ENCODE assay signal across 16 cellular contexts in genomic region chr2:1647417-1648240, GRCh38.
"Had no signal": no experiment of that assay in that cellular context is flagged by ENCODE, and none has a peak within 500 bp of the region (broad histone marks: within the 10 kb centered on the region; RNA-seq: fewer than 3 reads in every experiment).

No MANE protein-coding gene starts in this region.

- DNase-seq: activated CD4-positive, alpha-beta T cell treated with anti-CD3 and anti-CD28 coated beads, Interleukin-2, amount 50 U/mL, for 48 hours; activated CD4-positive, CD25-positive, alpha-beta regulatory T cell treated with anti-CD3 and anti-CD28 coated beads, Interleukin-2, amount 50 U/mL, for 72 hours; activated naive CD8-positive, alpha-beta T cell treated with anti-CD3 and anti-CD28 coated beads, Interleukin-2, amount 10 ng/mL, durations not matched to agents 7 days and 5 days; anterior cingulate cortex; dorsolateral prefrontal cortex; esophagus squamous epithelium; foreskin fibroblast; islet precursor cell; nephron progenitor cell; tibial artery had no signal

- H3K4me1 Mint-ChIP-seq: activated naive CD8-positive, alpha-beta T cell treated with anti-CD3 and anti-CD28 coated beads, Interleukin-2, amount 10 ng/mL, durations not matched to agents 7 days and 5 days; memory B cell had no signal

- H3K27ac Mint-ChIP-seq: activated naive CD8-positive, alpha-beta T cell treated with anti-CD3 and anti-CD28 coated beads, Interleukin-2, amount 10 ng/mL, durations not matched to agents 7 days and 5 days; memory B cell; nephron progenitor cell; T-helper 2 cell treated with Interferon-gamma antibody and Interleukin-4, amounts not matched to agents 5 μg/mL and 100 μg/mL, for 36 hours had no signal

- H3K36me3 ChIP-seq: pancreas had no signal

- H3K36me3 Mint-ChIP-seq: activated naive CD8-positive, alpha-beta T cell treated with anti-CD3 and anti-CD28 coated beads, Interleukin-2, amount 10 ng/mL, durations not matched to agents 7 days and 5 days; memory B cell had no signal

- H3K4me3 ChIP-seq: breast epithelium, dorsolateral prefrontal cortex, esophagus squamous epithelium, pancreas, skin epidermis, tibial artery had no signal

- H3K9me3 Mint-ChIP-seq: activated naive CD8-positive, alpha-beta T cell treated with anti-CD3 and anti-CD28 coated beads, Interleukin-2, amount 10 ng/mL, durations not matched to agents 7 days and 5 days; nephron progenitor cell; T-helper 2 cell treated with Interferon-gamma antibody and Interleukin-4, amounts not matched to agents 5 μg/mL and 100 μg/mL, for 36 hours had no signal

- H3K27ac ChIP-seq: breast epithelium, dorsolateral prefrontal cortex, esophagus squamous epithelium, pancreas, skin epidermis, tibial artery had no signal

- H3K9me3 ChIP-seq: breast epithelium, esophagus squamous epithelium, pancreas, tibial artery had no signal

- H3K4me1 ChIP-seq: breast epithelium, pancreas had no signal

- H3K27me3 ChIP-seq: breast epithelium, dorsolateral prefrontal cortex, esophagus squamous epithelium, pancreas, tibial artery had no signal

- ATAC-seq: left lobe of liver, pancreas had no signal

- H3K4me3 Mint-ChIP-seq: activated naive CD8-positive, alpha-beta T cell treated with anti-CD3 and anti-CD28 coated beads, Interleukin-2, amount 10 ng/mL, durations not matched to agents 7 days and 5 days; memory B cell; nephron progenitor cell; T-helper 2 cell treated with Interferon-gamma antibody and Interleukin-4, amounts not matched to agents 5 μg/mL and 100 μg/mL, for 36 hours had no signal

- H3K27me3 Mint-ChIP-seq: activated naive CD8-positive, alpha-beta T cell treated with anti-CD3 and anti-CD28 coated beads, Interleukin-2, amount 10 ng/mL, durations not matched to agents 7 days and 5 days; memory B cell had no signal
